In the genomic region with DNA sequence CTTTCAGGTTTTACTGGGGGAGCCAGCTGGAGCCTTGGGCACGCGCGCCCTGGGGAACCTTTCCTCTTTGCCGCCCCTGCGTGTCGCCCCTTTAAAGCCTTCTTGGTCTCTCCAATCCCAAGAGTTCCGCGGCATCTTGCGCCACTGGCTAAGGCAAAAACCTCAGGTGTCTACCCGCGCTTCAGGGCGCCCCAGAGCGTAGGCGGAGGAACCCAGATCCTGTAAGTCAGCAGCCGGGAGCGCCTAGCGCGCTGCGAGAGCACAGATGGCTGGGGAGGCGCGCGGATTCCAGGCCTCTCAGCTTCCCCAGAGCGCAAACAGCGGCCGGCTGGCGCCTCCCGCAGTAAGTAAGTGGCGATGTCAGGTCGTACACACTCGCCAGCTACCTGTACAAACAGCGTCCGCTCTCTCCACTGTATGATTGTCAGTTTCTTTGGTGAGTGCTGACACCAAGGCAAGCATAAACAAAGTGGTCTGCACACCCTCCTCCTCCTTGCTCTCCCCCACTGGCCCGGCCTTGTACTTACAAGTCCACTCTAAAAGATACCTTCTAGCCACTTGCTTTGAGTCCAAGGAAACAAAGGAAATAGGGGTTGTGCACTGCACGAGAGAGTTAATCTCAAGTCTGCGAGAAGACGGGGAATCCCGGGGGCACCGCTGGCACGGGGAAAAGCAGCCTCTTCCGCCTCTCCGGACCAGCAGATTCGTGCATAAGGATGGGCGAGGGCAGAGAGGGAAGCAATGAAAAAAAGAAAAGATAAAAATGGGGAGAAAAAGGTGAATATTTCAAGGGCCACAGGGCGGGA, we compare ENCODE assay signal across 13 cellular contexts. TPM values are rescaled to one million over a fixed set of nuclear protein-coding genes. Genes with fewer than 3 reads are reported as not detected.
DNase-seq lines count a peak whose midpoint lies in the region; ATAC-seq and TF ChIP-seq lines count a peak whose summit lies in the region.
"Had no signal": no experiment of that assay in that cellular context is flagged by ENCODE, and none has a peak within 500 bp of the region (broad histone marks: within the 10 kb centered on the region; RNA-seq: fewer than 3 reads in every experiment).

No MANE protein-coding gene starts in this region.

- no peak overlapping the region for H3K4me3 ChIP-seq in LNCaP clone FGC (ENCODE audit: low read depth, low read length)
- peak overlapping the region; percentile 33 for H3K4me3 ChIP-seq in iPS-11a (ENCODE audit: low read depth, low read length)
- H3K4me3 ChIP-seq in Peyer's patch: no peak overlapping the region
- H3K4me3 ChIP-seq: SJSA1, suprapubic skin had no signal

- H3K36me3 ChIP-seq in Peyer's patch: no peaks in the 10 kb centered on the region
- H3K36me3 ChIP-seq: SJSA1, suprapubic skin had no signal

- H3K27ac Mint-ChIP-seq in stimulated activated effector memory CD8-positive, alpha-beta T cell treated with anti-CD3 and anti-CD28 coated beads, Interleukin-12 subunit alpha, Interleukin-12 subunit beta, amount 100 ng/mL, for 72 hours: no peak overlapping the region

- H3K4me1 ChIP-seq in Peyer's patch: no peaks in the 10 kb centered on the region
- H3K4me1 ChIP-seq: SJSA1, suprapubic skin had no signal

- H3K36me3 Mint-ChIP-seq in stimulated activated effector memory CD8-positive, alpha-beta T cell treated with anti-CD3 and anti-CD28 coated beads, Interleukin-12 subunit alpha, Interleukin-12 subunit beta, amount 100 ng/mL, for 72 hours: no peaks in the 10 kb centered on the region

- H3K4me1 Mint-ChIP-seq in stimulated activated effector memory CD8-positive, alpha-beta T cell treated with anti-CD3 and anti-CD28 coated beads, Interleukin-12 subunit alpha, Interleukin-12 subunit beta, amount 100 ng/mL, for 72 hours: no peaks in the 10 kb centered on the region

- no peak for DNase-seq in LNCaP clone FGC (ENCODE audit: low read depth)
- peak; percentile 59 to 75 for DNase-seq in SHP77 (lab: John Stamatoyannopoulos, UW)
- peak; percentile 38 for DNase-seq in pons (ENCODE audit: low spot score)
- no peak for DNase-seq in stimulated activated effector memory CD8-positive, alpha-beta T cell treated with anti-CD3 and anti-CD28 coated beads, Interleukin-12 subunit alpha, Interleukin-12 subunit beta, amount 100 ng/mL, for 72 hours (ENCODE audit: low spot score in 2 of 2)
- DNase-seq in Peyer's patch: no peak
- DNase-seq in MV-4-11 (lab: John Stamatoyannopoulos, UW): no peak
- DNase-seq: GDM1, left ventricle myocardium superior had no signal

- peaks cover 0 to 4% of the 10 kb centered on the region in 2 donors for H3K27me3 ChIP-seq in Peyer's patch
- H3K27me3 ChIP-seq: SJSA1 had no signal

- peaks cover 18% of the 10 kb centered on the region for H3K9me3 Mint-ChIP-seq in stimulated activated effector memory CD8-positive, alpha-beta T cell treated with anti-CD3 and anti-CD28 coated beads, Interleukin-12 subunit alpha, Interleukin-12 subunit beta, amount 100 ng/mL, for 72 hours

- TF ChIP-seq POLR2A in Peyer's patch (IDR thresholded peaks at IDR 0.05): no peak

- H3K9me3 ChIP-seq in Peyer's patch: peaks cover 0 to 4% (median 0%) of the 10 kb centered on the region in 4 donors
- H3K9me3 ChIP-seq: suprapubic skin had no signal

- no peak for ATAC-seq in stimulated activated effector memory CD8-positive, alpha-beta T cell treated with anti-CD3 and anti-CD28 coated beads, Interleukin-12 subunit alpha, Interleukin-12 subunit beta, amount 100 ng/mL, for 72 hours
- ATAC-seq in HG03139 (IDR thresholded peaks at IDR 0.05; ENCODE audit: unreplicated experiment): no peak
- ATAC-seq: left ventricle myocardium superior had no signal

- no peak overlapping the region for H3K4me3 Mint-ChIP-seq in stimulated activated effector memory CD8-positive, alpha-beta T cell treated with anti-CD3 and anti-CD28 coated beads, Interleukin-12 subunit alpha, Interleukin-12 subunit beta, amount 100 ng/mL, for 72 hours

- peak; percentile 54 for TF ChIP-seq CTCF in LNCaP clone FGC (IDR thresholded peaks at IDR 0.05; ENCODE audit: control insufficient read depth, extremely low read depth, insufficient read depth)
- TF ChIP-seq CTCF in Peyer's patch (IDR thresholded peaks at IDR 0.05): no peak

- no peak overlapping the region for H3K27ac ChIP-seq in Peyer's patch
- H3K27ac ChIP-seq: SJSA1, suprapubic skin had no signal

RNA-seq across cellular contexts. Expression of gene HTR1A, which starts 2.9 kb away (rescaled TPM):
- not detected for total RNA-seq in Peyer's patch
- total RNA-seq: left ventricle myocardium superior, M059J, SJSA1, suprapubic skin had no signal

Comparison
In these comparisons a context has a peak if more than half of its experiments do, and no peak if none do; other contexts are left out.
1. DNase-seq: peak in SHP77 (2 of 2) and pons (single experiment); none in LNCaP clone FGC (single experiment), stimulated activated effector memory CD8-positive, alpha-beta T cell treated with anti-CD3 and anti-CD28 coated beads, Interleukin-12 subunit alpha, Interleukin-12 subunit beta, amount 100 ng/mL, for 72 hours (0 of 2), Peyer's patch (0 of 3) and MV-4-11 (single experiment).